ENCODE assay signal across 20 cellular contexts in the genomic region with DNA sequence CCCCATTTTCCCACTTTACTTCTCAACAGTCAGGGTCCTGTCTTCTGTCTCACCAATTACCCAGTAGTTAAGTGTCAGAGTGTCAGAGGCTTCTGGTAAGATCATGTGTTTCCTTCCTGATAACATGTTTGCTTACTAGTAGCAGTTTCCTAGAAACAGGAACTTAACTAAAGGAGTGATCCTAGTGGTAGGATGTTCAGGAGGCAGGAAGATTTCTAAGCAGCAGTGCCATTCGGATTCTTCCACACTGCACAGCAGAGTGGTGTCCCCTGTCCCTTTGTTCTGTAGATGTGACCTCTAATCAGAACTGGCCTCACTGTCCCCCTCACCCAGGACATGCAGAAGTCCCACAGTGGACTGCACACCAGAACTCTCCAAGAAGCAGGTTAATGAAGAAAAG.
DNase-seq lines count a peak whose midpoint lies in the region; ATAC-seq, FAIRE-seq and TF ChIP-seq lines count a peak whose summit lies in the region.
"Had no signal": no experiment of that assay in that cellular context is flagged by ENCODE, and none has a peak within 500 bp of the region (broad histone marks: within the 10 kb centered on the region; RNA-seq: fewer than 3 reads in every experiment).

No MANE protein-coding gene starts in this region.

- H4K20me1 ChIP-seq in H1 (replicated peaks in 1 of 2; ENCODE audit: control insufficient read depth in 1 of 2, insufficient read depth in 2 of 2, low read length in 2 of 2), result no peaks in the 10 kb centered on the region
- H4K20me1 ChIP-seq in HepG2 (ENCODE audit: insufficient read depth, low read length), result no peaks in the 10 kb centered on the region

- H3K9me3 ChIP-seq in H1 (ENCODE audit: insufficient read depth in 2 of 2, low read depth in 1 of 2, low read length in 1 of 2) (no peaks in the 10 kb centered on the region), HepG2 (ENCODE audit: low read length) (no peaks in the 10 kb centered on the region), ascending aorta (no peaks in the 10 kb centered on the region), thyroid gland (no peaks in the 10 kb centered on the region)
- H3K9me3 ChIP-seq: upper lobe of left lung had no signal

- no peak overlapping the region for H2BK20ac ChIP-seq in H1 (ENCODE audit: low read length)

- FAIRE-seq in H1 (lab: Jason Lieb, UNC), result no peak
- no peak for FAIRE-seq in HepG2 (lab: Jason Lieb, UNC)
- FAIRE-seq: frontal cortex had no signal

- peaks cover 45% of the 10 kb centered on the region for H3K4me1 ChIP-seq in ACC112 (ENCODE audit: control insufficient read depth, insufficient read depth, low read length, unreplicated experiment)
- no peaks in the 10 kb centered on the region for H3K4me1 ChIP-seq in H1 (replicated peaks in 1 of 4; ENCODE audit: control insufficient read depth in 3 of 4, insufficient read depth in 4 of 4, low read length in 3 of 4)
- H3K4me1 ChIP-seq in HepG2 (ENCODE audit: insufficient read depth, low read length), result no peaks in the 10 kb centered on the region
- H3K4me1 ChIP-seq in ascending aorta, result no peaks in the 10 kb centered on the region
- H3K4me1 ChIP-seq in thyroid gland, result no peaks in the 10 kb centered on the region
- H3K4me1 ChIP-seq: parathyroid adenoma had no signal

- TF ChIP-seq EP300 in H1 (IDR thresholded peaks at IDR 0.05; ENCODE audit: borderline replicate concordance in 1 of 2, low read depth in 2 of 2, low read length in 2 of 2) (no peak), HepG2 (IDR thresholded peaks at IDR 0.05; ENCODE audit: low read depth in 2 of 2, low read length in 2 of 2) (no peak), HepG2 (CRISPR knock-in tag; IDR thresholded peaks at IDR 0.05; ENCODE audit: borderline replicate concordance) (no peak)

- H3K27ac ChIP-seq in ACC112 (ENCODE audit: low read depth, low read length) (no peak overlapping the region), H1 (ENCODE audit: low read depth, low read length) (no peak overlapping the region), HepG2 (ENCODE audit: extremely low read length, insufficient read depth, low read length) (no peak overlapping the region), ascending aorta (no peak overlapping the region), thyroid gland (no peak overlapping the region)
- H3K27ac ChIP-seq: epithelial cell of prostate, parathyroid adenoma, SK-N-MC, upper lobe of left lung had no signal

- H3K14ac ChIP-seq in H1 (ENCODE audit: insufficient read length), result no peak overlapping the region

- no peak overlapping the region for H3K56ac ChIP-seq in H1 (replicated peaks; ENCODE audit: insufficient read length, low read depth, low read length)

- H3K4me2 ChIP-seq in H1 (ENCODE audit: insufficient read depth in 1 of 2, low read depth in 2 of 2, low read length in 2 of 2) (no peak overlapping the region), HepG2 (ENCODE audit: low read depth, low read length) (no peak overlapping the region)

- DNase-seq in OCI-M1 (lab: John Stamatoyannopoulos, UW) (peak; percentile 45), H1 (ENCODE audit: low read depth in 1 of 2, low spot score in 2 of 2) (no peak), HepG2 (ENCODE audit: low spot score) (no peak), NCI-H1417 (lab: John Stamatoyannopoulos, UW) (no peak), ascending aorta (ENCODE audit: low spot score in 2 of 2) (no peak), thyroid gland (no peak)
- DNase-seq: activated CD4-positive, CD25-positive, alpha-beta regulatory T cell treated with anti-CD3 and anti-CD28 coated beads, Interleukin-2, amount 50 U/mL, for 72 hours; activated CD8-positive, alpha-beta T cell treated with anti-CD3 and anti-CD28 coated beads for 36 hours; activated gamma-delta T cell treated with Interleukin-2 at 50 U/mL for 16 hours; H7; naive thymus-derived CD4-positive, alpha-beta T cell; NCI-H1417 treated with DMSO at 0.1 percent for 48 hours; NCI-H524 treated with DMSO at 0.1 percent for 48 hours; upper lobe of left lung had no signal

- no peak; the same call in 2 of the 3 replicates for ATAC-seq in HepG2
- ATAC-seq in GM19467 (IDR thresholded peaks at IDR 0.05; ENCODE audit: unreplicated experiment), result no peak
- ATAC-seq: activated CD8-positive, alpha-beta T cell treated with anti-CD3 and anti-CD28 coated beads for 36 hours; naive thymus-derived CD4-positive, alpha-beta T cell had no signal

- intact Hi-C loops in HepG2 (cut with micrococcal nuclease; ENCODE audit: unreplicated experiment), result no loop called here
- intact Hi-C loops in ascending aorta (cut with DNase I), result no loop called here
- intact Hi-C loops in thyroid gland (cut with DNase I), result no loop called here

- CTCF ChIA-PET in H1 (lab: Charles Lee; ENCODE audit: partially characterized antibody), result interaction anchor here (0.6 kb wide), 1 partner anchor 70 kb away, joined by 3 read pairs; no protein-coding TSS in a partner anchor
- CTCF ChIA-PET in HepG2 (lab: Yijun Ruan, JAX; ENCODE audit: low intra/inter-chr PET ratio, low total read pairs), result no interaction called here

- no peak overlapping the region for H4K5ac ChIP-seq in H1 (ENCODE audit: insufficient read length, low read depth, low read length)

- H2BK12ac ChIP-seq in H1 (ENCODE audit: low read depth, low read length), result no peak overlapping the region

- H3K79me2 ChIP-seq in ACC112 (ENCODE audit: control insufficient read depth, insufficient read depth, low read length, unreplicated experiment) (no peaks in the 10 kb centered on the region), H1 (ENCODE audit: control insufficient read depth in 1 of 2, insufficient read depth in 2 of 2, low read length in 2 of 2) (no peaks in the 10 kb centered on the region), HepG2 (ENCODE audit: insufficient read depth, low read length) (no peaks in the 10 kb centered on the region)
- H3K79me2 ChIP-seq: parathyroid adenoma had no signal

- no peak overlapping the region for H3K9ac ChIP-seq in H1 (replicated peaks in 1 of 4; ENCODE audit: extremely low read depth in 1 of 4, low read depth in 3 of 4, low read length in 3 of 4)
- no peak overlapping the region for H3K9ac ChIP-seq in HepG2 (ENCODE audit: insufficient read depth, low read depth, low read length)
- H3K9ac ChIP-seq: parathyroid adenoma had no signal

- TF ChIP-seq CTCF in H1 (IDR thresholded peaks at IDR 0.05; ENCODE audit: control extremely low read depth in 1 of 3, insufficient read depth in 1 of 3, low read depth in 1 of 3, low read length in 3 of 3), result no peak
- TF ChIP-seq CTCF in HepG2 (CRISPR knock-in tag; IDR thresholded peaks at IDR 0.05), result no peak
- no peak for TF ChIP-seq CTCF in ascending aorta (IDR thresholded peaks at IDR 0.05)
- no peak for TF ChIP-seq CTCF in thyroid gland (IDR thresholded peaks at IDR 0.05)

- no peak overlapping the region for H3K18ac ChIP-seq in H1 (ENCODE audit: extremely low read depth, low read length)

- TF ChIP-seq RAD21 in H1 (IDR thresholded peaks at IDR 0.05 in 1 of 2, conservative IDR thresholded peaks at IDR 0.05 in 1 of 2; ENCODE audit: low read depth in 2 of 2, low read length in 2 of 2) (no peak), HepG2 (CRISPR knock-in tag; IDR thresholded peaks at IDR 0.05) (no peak)

- H2AFZ ChIP-seq in ACC112 (ENCODE audit: low read length, unreplicated experiment), result peak overlapping the region; percentile 75
- no peak overlapping the region for H2AFZ ChIP-seq in H1 (ENCODE audit: low read length)
- no peak overlapping the region for H2AFZ ChIP-seq in HepG2 (ENCODE audit: low read length)
- H2AFZ ChIP-seq: parathyroid adenoma had no signal

- H4K8ac ChIP-seq in H1 (ENCODE audit: extremely low read depth, insufficient read depth, low read length), result peak overlapping the region; percentile 53; the same call in 1 of the 2 replicates

- no peaks in the 10 kb centered on the region for H3K79me1 ChIP-seq in H1 (ENCODE audit: low read depth, low read length)

- no peaks in the 10 kb centered on the region for H3K23me2 ChIP-seq in H1 (ENCODE audit: low read depth, low read length)

- no peak overlapping the region for H2AK5ac ChIP-seq in H1 (ENCODE audit: low read depth, low read length)

- no peak overlapping the region for H3K4me3 ChIP-seq in ACC112 (ENCODE audit: low read depth, low read length)
- no peak overlapping the region for H3K4me3 ChIP-seq in H1 (ENCODE audit: extremely low read depth in 1 of 4, insufficient read depth in 2 of 4, low read depth in 3 of 4, low read length in 4 of 4)
- H3K4me3 ChIP-seq in HepG2 (replicated peaks in 1 of 3; ENCODE audit: insufficient read depth in 1 of 3, low read depth in 2 of 3, low read length in 3 of 3), result no peak overlapping the region
- no peak overlapping the region for H3K4me3 ChIP-seq in ascending aorta
- no peak overlapping the region for H3K4me3 ChIP-seq in thyroid gland (replicated peaks in 1 of 3)
- H3K4me3 ChIP-seq: SK-N-MC, upper lobe of left lung had no signal

- in situ Hi-C loops in HepG2 (cut with HindIII; ENCODE audit: extremely low pct_ligation_motif_present, low pct_unique_long_range_greater_than_20kb), result no loop called here

- no peak overlapping the region for H4K91ac ChIP-seq in H1 (replicated peaks; ENCODE audit: insufficient read length, low read length)

- H3K27me3 ChIP-seq in ACC112 (ENCODE audit: insufficient read depth, low read length) (no peaks in the 10 kb centered on the region), H1 (replicated peaks in 1 of 4; ENCODE audit: control insufficient read depth in 3 of 4, extremely low read depth in 1 of 4, insufficient read depth in 3 of 4, low read length in 3 of 4) (no peaks in the 10 kb centered on the region), HepG2 (ENCODE audit: control insufficient read depth in 1 of 2, insufficient read depth in 2 of 2, low read length in 2 of 2) (no peaks in the 10 kb centered on the region), ascending aorta (no peaks in the 10 kb centered on the region), thyroid gland (no peaks in the 10 kb centered on the region)
- H3K27me3 ChIP-seq: upper lobe of left lung had no signal

- TF ChIP-seq POLR2A in H1 (IDR thresholded peaks at IDR 0.05; ENCODE audit: control extremely low read depth in 1 of 2, low read depth in 2 of 2, low read length in 2 of 2) (no peak), HepG2 (IDR thresholded peaks at IDR 0.05; ENCODE audit: insufficient read depth in 1 of 2, low read depth in 2 of 2, low read length in 2 of 2) (no peak), thyroid gland (IDR thresholded peaks at IDR 0.05) (no peak)

- no peak overlapping the region for H2BK120ac ChIP-seq in H1 (replicated peaks; ENCODE audit: low read depth, low read length)

- H2BK5ac ChIP-seq in H1 (ENCODE audit: low read depth, low read length), result no peak overlapping the region

- H3K36me3 ChIP-seq in ACC112 (ENCODE audit: insufficient read depth, low read length), result no peaks in the 10 kb centered on the region
- H3K36me3 ChIP-seq in H1 (ENCODE audit: control insufficient read depth in 2 of 4, insufficient read depth in 4 of 4, low read length in 3 of 4), result no peaks in the 10 kb centered on the region
- no peaks in the 10 kb centered on the region for H3K36me3 ChIP-seq in HepG2 (replicated peaks in 1 of 2; ENCODE audit: control insufficient read depth in 1 of 2, insufficient read depth in 2 of 2, low read length in 2 of 2)
- H3K36me3 ChIP-seq in ascending aorta, result no peaks in the 10 kb centered on the region
- no peaks in the 10 kb centered on the region for H3K36me3 ChIP-seq in thyroid gland
- H3K36me3 ChIP-seq: upper lobe of left lung had no signal

- no peak overlapping the region for H2BK15ac ChIP-seq in H1 (ENCODE audit: low read length)

- WGBS in H1 (ENCODE audit: extremely low coverage in 1 of 2, insufficient coverage in 1 of 2, insufficient read length in 1 of 2, insufficient replicate concordance in 2 of 2, low coverage in 1 of 2, low lambda C conversion rate in 2 of 2, missing lambda C conversion rate in 1 of 2), 2 experiments, result 85% methylated on average over 1 of the region's 1 CpG; no CpG with 5 or more reads in 1 of the 2 experiments
- 9% methylated on average over 1 of the region's 1 CpG for WGBS in HepG2 (ENCODE audit: low lambda C conversion rate)
- 57 to 69% methylated on average over 1 of the region's 1 CpG for WGBS in thyroid gland, 2 donors

- POLR2A ChIA-PET in H1 (lab: Charles Lee; ENCODE audit: partially characterized antibody), result no interaction called here
- POLR2A ChIA-PET in HepG2 (lab: Yijun Ruan, JAX), result no interaction called here

- no peak overlapping the region for H3K4ac ChIP-seq in H1 (replicated peaks; ENCODE audit: insufficient read length, low read depth, low read length)

- H3K23ac ChIP-seq in H1 (ENCODE audit: insufficient read length), result no peak overlapping the region

- no TSS peak for BruUV-seq in HepG2 (replicated peaks; lab: Mats Ljungman, UMichigan)
